16 cellular contexts compared by ENCODE assay signal in genomic region chr7:121012170-121012874, GRCh38. TPM values are rescaled to one million over a fixed set of nuclear protein-coding genes. Genes with fewer than 3 reads are reported as not detected.
"Had no signal": no experiment of that assay in that cellular context is flagged by ENCODE, and none has a peak within 500 bp of the region (broad histone marks: within the 10 kb centered on the region; RNA-seq: fewer than 3 reads in every experiment).

No MANE protein-coding gene starts in this region.

- H3K4me1 ChIP-seq: left lung, parathyroid adenoma, prostate gland had no signal

- DNase-seq: effector memory CD4-positive, alpha-beta T cell; immature natural killer cell; left lung; mesenchymal stem cell; midbrain; naive thymus-derived CD4-positive, alpha-beta T cell; nephron progenitor cell; retina; stimulated activated CD4-positive, alpha-beta T cell treated with anti-CD3 and anti-CD28 coated beads, Interleukin-2, amount 100 ng/mL, for 24 hours; stimulated activated CD4-positive, alpha-beta T cell treated with anti-CD3 and anti-CD28 coated beads, Interleukin-4, amount 100 ng/mL, for 4 hours; stimulated activated naive CD4-positive, alpha-beta T cell; stomach had no signal

- ATAC-seq: esophagus mucosa; left lung; naive thymus-derived CD4-positive, alpha-beta T cell had no signal

- H3K36me3 ChIP-seq: left lung, prostate gland, stomach had no signal

- H3K9me3 ChIP-seq: left lung, prostate gland, stomach had no signal

- H3K4me3 ChIP-seq: left lung, lung, prostate gland, stomach had no signal

- H3K27me3 ChIP-seq: left lung, stomach had no signal

- H3K27ac ChIP-seq: left lung, parathyroid adenoma, prostate gland, stomach had no signal

RNA-seq across cellular contexts. Expression of gene CPED1, which starts 23.8 kb away (rescaled TPM):
- polyA plus RNA-seq: naive thymus-derived CD4-positive, alpha-beta T cell had no signal
